20 cellular contexts compared by ENCODE assay signal in genomic region chr6:82371799-82372508, GRCh38. TPM values are rescaled to one million over a fixed set of nuclear protein-coding genes. Genes with fewer than 3 reads are reported as not detected.
DNase-seq lines count a peak whose midpoint lies in the region; TF ChIP-seq lines count a peak whose summit lies in the region.
"Had no signal": no experiment of that assay in that cellular context is flagged by ENCODE, and none has a peak within 500 bp of the region (broad histone marks: within the 10 kb centered on the region; RNA-seq: fewer than 3 reads in every experiment).

No MANE protein-coding gene starts in this region.

- H3K36me3 ChIP-seq in mesenchymal stem cell (ENCODE audit: control insufficient read depth in 1 of 2, insufficient read depth in 2 of 2, low read depth in 1 of 2, low read length in 2 of 2): peaks cover 2 to 14% of the 10 kb centered on the region in 2 experiments

- no peak overlapping the region for H3K4ac ChIP-seq in mesenchymal stem cell (ENCODE audit: low read depth in 1 of 2, low read length in 2 of 2)

- H3K9me3 ChIP-seq in mesenchymal stem cell (ENCODE audit: control insufficient read depth, low read length): no peaks in the 10 kb centered on the region
- H3K9me3 ChIP-seq: testis had no signal

- no peak overlapping the region for H4K91ac ChIP-seq in mesenchymal stem cell (ENCODE audit: low read length)

- no peak overlapping the region for H2BK120ac ChIP-seq in mesenchymal stem cell (ENCODE audit: low read depth, low read length)

- peak overlapping the region in 1 of 2 experiments; percentile 48 for H3K18ac ChIP-seq in mesenchymal stem cell (ENCODE audit: low read depth in 1 of 2, low read length in 2 of 2)

- no peak overlapping the region for H4K8ac ChIP-seq in mesenchymal stem cell (ENCODE audit: low read length)

- H3K14ac ChIP-seq in mesenchymal stem cell (ENCODE audit: low read length in 2 of 2): no peak overlapping the region

- no peak overlapping the region for H2AFZ ChIP-seq in mesenchymal stem cell (ENCODE audit: low read depth, low read length)

- TF ChIP-seq CTCF in choroid plexus epithelial cell (conservative IDR thresholded peaks at IDR 0.05; ENCODE audit: low read depth, low read length): no peak
- no peak for TF ChIP-seq CTCF in dorsolateral prefrontal cortex (IDR thresholded peaks at IDR 0.05 in 54 of 56, conservative IDR thresholded peaks at IDR 0.05 in 2 of 56; ENCODE audit: low read depth in 1 of 56, partially characterized antibody in 56 of 56)

- H2BK15ac ChIP-seq in mesenchymal stem cell (ENCODE audit: low read depth, poor library complexity, severe bottlenecking): no peak overlapping the region

- H2AK5ac ChIP-seq in mesenchymal stem cell (ENCODE audit: low read length, severe bottlenecking): no peak overlapping the region

- no peak overlapping the region for H3K4me3 ChIP-seq in choroid plexus epithelial cell (ENCODE audit: low read depth, low read length)
- no peak overlapping the region for H3K4me3 ChIP-seq in mesenchymal stem cell (ENCODE audit: insufficient read depth in 1 of 2, low read depth in 1 of 2, low read length in 2 of 2)
- H3K4me3 ChIP-seq in dorsolateral prefrontal cortex: no peak overlapping the region
- H3K4me3 ChIP-seq: GM12878, testis had no signal

- intact Hi-C loops in dorsolateral prefrontal cortex (cut with DNase I): no loop called here

- H3K27me3 ChIP-seq in mesenchymal stem cell (ENCODE audit: control insufficient read depth in 1 of 2, insufficient read depth in 1 of 2, low read length in 2 of 2) (no peaks in the 10 kb centered on the region), dorsolateral prefrontal cortex (peaks cover 0 to 25% (median 0%) of the 10 kb centered on the region in 45 donors)
- H3K27me3 ChIP-seq: testis had no signal

- no CpG with 5 or more reads among the region's 2 CpGs for WGBS in mesenchymal stem cell

- peaks cover 5% of the 10 kb centered on the region for H3K79me1 ChIP-seq in mesenchymal stem cell (replicated peaks; ENCODE audit: low read length, poor library complexity, severe bottlenecking)

- peak overlapping the region; percentile 36 for H3K9ac ChIP-seq in mesenchymal stem cell (ENCODE audit: low read length)

- H3K4me1 ChIP-seq in mesenchymal stem cell (ENCODE audit: control insufficient read depth, insufficient read depth, low read depth, low read length): no peaks in the 10 kb centered on the region
- H3K4me1 ChIP-seq: testis had no signal

- H3K27ac ChIP-seq in mesenchymal stem cell (ENCODE audit: low read length, poor library complexity, severe bottlenecking) (no peak overlapping the region), dorsolateral prefrontal cortex (no peak overlapping the region)
- H3K27ac ChIP-seq: testis had no signal

- no peak for TF ChIP-seq POLR2A in erythroblast (IDR thresholded peaks at IDR 0.05; ENCODE audit: low read length)

- no peak overlapping the region for H2BK12ac ChIP-seq in mesenchymal stem cell (ENCODE audit: low read length in 2 of 2)

- H2BK5ac ChIP-seq in mesenchymal stem cell (ENCODE audit: low read depth, low read length, poor library complexity, severe bottlenecking): no peak overlapping the region

- no peak overlapping the region for H3K4me2 ChIP-seq in mesenchymal stem cell (ENCODE audit: low read length, poor library complexity, severe bottlenecking)

- H3K23ac ChIP-seq in mesenchymal stem cell (ENCODE audit: low read length in 2 of 2): no peak overlapping the region

- peak; percentile 66 for DNase-seq in EH (ENCODE audit: low read depth)
- peak; percentile 16 for DNase-seq in NCI-H69 (lab: John Stamatoyannopoulos, UW)
- DNase-seq in choroid plexus epithelial cell (ENCODE audit: low read depth): peak; percentile 15
- DNase-seq in mesenchymal stem cell: no peak
- no peak for DNase-seq in NCI-H2171 treated with DMSO at 0.1 percent for 48 hours (lab: John Stamatoyannopoulos, UW)
- DNase-seq in dorsolateral prefrontal cortex: no peak
- DNase-seq in erythroblast (lab: John Stamatoyannopoulos, UW): no peak
- no peak for DNase-seq in SK-N-DZ (ENCODE audit: low spot score)
- DNase-seq: activated CD4-positive, alpha-beta T cell treated with anti-CD3 and anti-CD28 coated beads for 1 hour; activated naive CD4-positive, alpha-beta T cell treated with anti-CD3 and anti-CD28 coated beads, Interleukin-2, amount 50 U/mL, for 16 hours; activated T-cell treated with anti-CD3 and anti-CD28 coated beads, Interleukin-2, amount 50 U/mL, for 24 hours; aorta; GF-D8; kidney glomerular epithelial cell; natural killer cell; NCI-H1105 treated with DMSO at 0.1 percent for 48 hours; posterior cingulate gyrus; stimulated activated CD4-positive, alpha-beta T cell treated with anti-CD3 and anti-CD28 coated beads, Interleukin-1b, Interleukin-23, amount 100 ng/mL, for 48 hours; testis had no signal

RNA-seq across cellular contexts. Expression of gene TPBG, which starts 8.3 kb away (rescaled TPM):
- 55.2 TPM for polyA plus RNA-seq in mesenchymal stem cell (2013, experiment 1 of 2)
- 56.5 TPM for polyA plus RNA-seq in mesenchymal stem cell (2013, experiment 2 of 2)
- 10 to 100 TPM in 86 of 120 experiments, 1 to 10 TPM in 34; 3.1 to 34.2 (median 12.0) TPM for total RNA-seq in dorsolateral prefrontal cortex
- polyA plus RNA-seq in SK-N-DZ (2014; cell fraction: cytosol; rRNA removed): 11.1 and 12.1 TPM in 2 replicates
- polyA plus RNA-seq in SK-N-DZ (2014; cell fraction: nucleus; rRNA removed): 18.3 and 21.1 TPM in 2 replicates

Comparison
In these comparisons a context has a peak if more than half of its experiments do, and no peak if none do; other contexts are left out.
1. DNase-seq: peak in EH (single experiment), NCI-H69 (single experiment) and choroid plexus epithelial cell (single experiment); none in mesenchymal stem cell (single experiment), NCI-H2171 treated with DMSO at 0.1 percent for 48 hours (single experiment), dorsolateral prefrontal cortex (0 of 10), erythroblast (0 of 2) and SK-N-DZ (single experiment).